In genomic region chr22:46763051-46763705, GRCh38 we compare ENCODE assay signal across 8 cellular contexts. TPM values are rescaled to one million over a fixed set of nuclear protein-coding genes. Genes with fewer than 3 reads are reported as not detected.
A peak's percentile ranks its signal among the peaks of the same experiment; 100 is the strongest.
DNase-seq lines count a peak whose midpoint lies in the region; ATAC-seq and TF ChIP-seq lines count a peak whose summit lies in the region.

No MANE protein-coding gene starts in this region.

- no peaks in the 10 kb centered on the region for H3K36me3 Mint-ChIP-seq in brain

- peak overlapping the region; percentile 92 to 100 (median 99) for H3K4me3 Mint-ChIP-seq in brain
- H3K4me3 Mint-ChIP-seq in stimulated activated naive CD8-positive, alpha-beta T cell treated with anti-CD3 and anti-CD28 coated beads, Interleukin-15, amount 100 ng/mL, for 72 hours = peak overlapping the region; percentile 100

- H3K27me3 Mint-ChIP-seq in brain = peaks cover 9% of the 10 kb centered on the region
- H3K27me3 Mint-ChIP-seq in stimulated activated naive CD8-positive, alpha-beta T cell treated with anti-CD3 and anti-CD28 coated beads, Interleukin-15, amount 100 ng/mL, for 72 hours = no peaks in the 10 kb centered on the region

- TF ChIP-seq CTCF in GM12864 (IDR thresholded peaks at IDR 0.05; ENCODE audit: low read depth, low read length, missing control alignments) = no peak
- TF ChIP-seq CTCF in brain (conservative IDR thresholded peaks at IDR 0.05) = no peak

- ATAC-seq in GM21825 (IDR thresholded peaks at IDR 0.05; ENCODE audit: unreplicated experiment) = peak; percentile 48
- ATAC-seq in stimulated activated naive CD8-positive, alpha-beta T cell treated with anti-CD3 and anti-CD28 coated beads, Interleukin-15, amount 100 ng/mL, for 72 hours = peak; percentile 29

- peak overlapping the region; percentile 98 to 100 (median 99) for H3K27ac Mint-ChIP-seq in brain
- H3K27ac Mint-ChIP-seq in stimulated activated naive CD8-positive, alpha-beta T cell treated with anti-CD3 and anti-CD28 coated beads, Interleukin-15, amount 100 ng/mL, for 72 hours = peak overlapping the region; percentile 98 to 99

- H3K9me3 Mint-ChIP-seq in brain = peaks cover 0 to 4% (median 0%) of the 10 kb centered on the region in 5 experiments
- no peaks in the 10 kb centered on the region for H3K9me3 Mint-ChIP-seq in stimulated activated naive CD8-positive, alpha-beta T cell treated with anti-CD3 and anti-CD28 coated beads, Interleukin-15, amount 100 ng/mL, for 72 hours

- peak overlapping the region; percentile 95 for H3K4me3 ChIP-seq in GM12864 (ENCODE audit: low read depth, low read length)

- peaks cover 77% of the 10 kb centered on the region for H3K4me1 Mint-ChIP-seq in brain
- H3K4me1 Mint-ChIP-seq in stimulated activated naive CD8-positive, alpha-beta T cell treated with anti-CD3 and anti-CD28 coated beads, Interleukin-15, amount 100 ng/mL, for 72 hours = peaks cover 73% of the 10 kb centered on the region

- peak; percentile 83 for DNase-seq in GM12864 (ENCODE audit: low read depth)
- peak; percentile 46 for DNase-seq in NCI-H69 (lab: John Stamatoyannopoulos, UW)
- peak; percentile 28 for DNase-seq in iris pigment epithelial cell (ENCODE audit: low read depth)
- DNase-seq in stimulated activated naive CD8-positive, alpha-beta T cell treated with anti-CD3 and anti-CD28 coated beads, Interleukin-15, amount 100 ng/mL, for 72 hours = peak in 1 of 2 donors; percentile 44
- no peak for DNase-seq in NCI-H345 (lab: John Stamatoyannopoulos, UW)
- no peak for DNase-seq in DMS79 (lab: John Stamatoyannopoulos, UW)

RNA-seq across cellular contexts. Expression of gene TBC1D22A, which starts 0.7 kb away (rescaled TPM):
- 20.6 TPM for polyA plus RNA-seq in brain (ENCODE audit: insufficient read depth, low read depth, low replicate concordance)

RNA-seq across cellular contexts. Expression of gene CERK, which starts 25.1 kb away (rescaled TPM):
- 78.9 TPM for polyA plus RNA-seq in brain (ENCODE audit: insufficient read depth, low read depth, low replicate concordance)

Comparison
In these comparisons a context has a peak if more than half of its experiments do, and no peak if none do; other contexts are left out.
1. DNase-seq: peak in GM12864 (single experiment), NCI-H69 (single experiment) and iris pigment epithelial cell (single experiment); none in NCI-H345 (single experiment) and DMS79 (single experiment).